20 cellular contexts compared by ENCODE assay signal in genomic region chr18:1253825-1254224, GRCh38.
DNase-seq lines count a peak whose midpoint lies in the region; ATAC-seq, FAIRE-seq and TF ChIP-seq lines count a peak whose summit lies in the region.
"Had no signal": no experiment of that assay in that cellular context is flagged by ENCODE, and none has a peak within 500 bp of the region (broad histone marks: within the 10 kb centered on the region; RNA-seq: fewer than 3 reads in every experiment).

No MANE protein-coding gene starts in this region.

- in situ Hi-C loops in HepG2 (cut with HindIII; ENCODE audit: extremely low pct_ligation_motif_present, low pct_unique_long_range_greater_than_20kb): no loop called here

- H3K9ac ChIP-seq in HepG2 (ENCODE audit: insufficient read depth, low read depth, low read length): no peak overlapping the region
- no peak overlapping the region for H3K9ac ChIP-seq in neural progenitor cell

- TF ChIP-seq POLR2A in right lobe of liver (IDR thresholded peaks at IDR 0.05) (no peak), HepG2 (IDR thresholded peaks at IDR 0.05; ENCODE audit: insufficient read depth in 1 of 2, low read depth in 2 of 2, low read length in 2 of 2) (no peak), body of pancreas (IDR thresholded peaks at IDR 0.05) (no peak)

- H2AFZ ChIP-seq in HepG2 (ENCODE audit: low read length) (no peak overlapping the region), neural progenitor cell (replicated peaks) (no peak overlapping the region)

- TF ChIP-seq EP300 in HepG2 (IDR thresholded peaks at IDR 0.05; ENCODE audit: low read depth in 2 of 2, low read length in 2 of 2) (no peak), HepG2 (CRISPR knock-in tag; IDR thresholded peaks at IDR 0.05; ENCODE audit: borderline replicate concordance) (no peak)

- H3K27ac ChIP-seq in right lobe of liver: no peak overlapping the region
- no peak overlapping the region for H3K27ac ChIP-seq in HepG2 (ENCODE audit: extremely low read length, insufficient read depth, low read length)
- H3K27ac ChIP-seq in body of pancreas: no peak overlapping the region
- H3K27ac ChIP-seq in neural progenitor cell: no peak overlapping the region

- CTCF ChIA-PET in HepG2 (lab: Yijun Ruan, JAX; ENCODE audit: low intra/inter-chr PET ratio, low total read pairs) (no interaction called here), MCF 10A (lab: Yijun Ruan, JAX) (no interaction called here)

- H3K79me2 ChIP-seq in HepG2 (ENCODE audit: insufficient read depth, low read length) (no peaks in the 10 kb centered on the region), neural progenitor cell (ENCODE audit: low read depth) (no peaks in the 10 kb centered on the region)

- H3K4me2 ChIP-seq in HepG2 (ENCODE audit: low read depth, low read length): no peak overlapping the region
- no peak overlapping the region for H3K4me2 ChIP-seq in neural progenitor cell

- H3K4me1 ChIP-seq in right lobe of liver (no peaks in the 10 kb centered on the region), HepG2 (ENCODE audit: insufficient read depth, low read length) (no peaks in the 10 kb centered on the region), body of pancreas (no peaks in the 10 kb centered on the region), neural progenitor cell (peaks cover 10% of the 10 kb centered on the region)

- H3K4me3 ChIP-seq in right lobe of liver (no peak overlapping the region), HepG2 (replicated peaks in 1 of 3; ENCODE audit: insufficient read depth in 1 of 3, low read depth in 2 of 3, low read length in 3 of 3) (no peak overlapping the region), body of pancreas (no peak overlapping the region), neural progenitor cell (no peak overlapping the region)
- H3K4me3 ChIP-seq: GM12878 had no signal

- H4K20me1 ChIP-seq in HepG2 (ENCODE audit: insufficient read depth, low read length) (no peaks in the 10 kb centered on the region), neural progenitor cell (ENCODE audit: low read depth) (no peaks in the 10 kb centered on the region)

- POLR2A ChIA-PET in HepG2 (lab: Yijun Ruan, JAX): no interaction called here
- POLR2A ChIA-PET in MCF 10A (lab: Yijun Ruan, JAX): no interaction called here

- DNase-seq in right lobe of liver (no peak), HepG2 (ENCODE audit: low spot score) (no peak), body of pancreas (peak in 1 of 4 donors; percentile 12), neural progenitor cell (ENCODE audit: low spot score) (no peak), MCF 10A (ENCODE audit: unreplicated experiment) (no peak), posterior cingulate gyrus (no peak)
- no peak for DNase-seq in T-helper 2 cell treated with Interferon-gamma antibody and Interleukin-4, amounts not matched to agents 5 μg/mL and 100 μg/mL, for 36 hours (ENCODE audit: low spot score)
- DNase-seq: BE2C; C1 segment of cervical spinal cord; CD4-positive, CD25-positive, alpha-beta regulatory T cell; CD8-positive, alpha-beta memory T cell; COR-L47; DMS 273 treated with DMSO at 0.1 percent for 48 hours; DMS53; DND-41; EL; GOT3; H7 had no signal

- WGBS in right lobe of liver (ENCODE audit: insufficient coverage, low coverage, low lambda C conversion rate, missing lambda C conversion rate): 47% methylated on average over 3 of the region's 3 CpGs
- WGBS in HepG2 (ENCODE audit: low lambda C conversion rate): 1% methylated on average over 3 of the region's 3 CpGs
- 33 to 45% methylated on average over 3 of the region's 3 CpGs for WGBS in body of pancreas, 2 donors

- no peaks in the 10 kb centered on the region for H3K9me3 Mint-ChIP-seq in neural progenitor cell
- H3K9me3 Mint-ChIP-seq in MCF 10A (ENCODE audit: unreplicated experiment): peaks cover 15% of the 10 kb centered on the region
- peaks cover 15% of the 10 kb centered on the region for H3K9me3 Mint-ChIP-seq in T-helper 2 cell treated with Interferon-gamma antibody and Interleukin-4, amounts not matched to agents 5 μg/mL and 100 μg/mL, for 36 hours

- no peaks in the 10 kb centered on the region for H3K9me3 ChIP-seq in right lobe of liver
- H3K9me3 ChIP-seq in HepG2 (ENCODE audit: low read length): no peaks in the 10 kb centered on the region
- H3K9me3 ChIP-seq in body of pancreas: no peaks in the 10 kb centered on the region
- no peaks in the 10 kb centered on the region for H3K9me3 ChIP-seq in neural progenitor cell (ENCODE audit: low read depth)
- H3K9me3 ChIP-seq: BE2C had no signal

- no peaks in the 10 kb centered on the region for H3K27me3 ChIP-seq in right lobe of liver
- peaks cover 0 to 1% of the 10 kb centered on the region in 2 experiments; a peak in 1 of 5 replicates for H3K27me3 ChIP-seq in HepG2 (ENCODE audit: control insufficient read depth in 1 of 2, insufficient read depth in 2 of 2, low read length in 2 of 2)
- no peaks in the 10 kb centered on the region for H3K27me3 ChIP-seq in body of pancreas
- H3K27me3 ChIP-seq in neural progenitor cell: no peaks in the 10 kb centered on the region
- H3K27me3 ChIP-seq: BE2C had no signal

- H3K4me1 Mint-ChIP-seq in neural progenitor cell (peaks cover 20% of the 10 kb centered on the region), MCF 10A (ENCODE audit: insufficient read depth, unreplicated experiment) (no peaks in the 10 kb centered on the region)
- no peaks in the 10 kb centered on the region for H3K4me1 Mint-ChIP-seq in T-helper 2 cell treated with Interferon-gamma antibody and Interleukin-4, amounts not matched to agents 5 μg/mL and 100 μg/mL, for 36 hours (ENCODE audit: low read depth)
- H3K4me1 Mint-ChIP-seq: CD4-positive, CD25-positive, alpha-beta regulatory T cell; CD8-positive, alpha-beta memory T cell had no signal

- no peak for FAIRE-seq in HepG2 (lab: Jason Lieb, UNC)
- FAIRE-seq: GM12878, HTR-8/SVneo had no signal

- H3K27me3 Mint-ChIP-seq in neural progenitor cell (ENCODE audit: insufficient read depth, low read depth): peaks cover 3% of the 10 kb centered on the region
- no peaks in the 10 kb centered on the region for H3K27me3 Mint-ChIP-seq in MCF 10A (ENCODE audit: insufficient read depth, unreplicated experiment)
- no peaks in the 10 kb centered on the region for H3K27me3 Mint-ChIP-seq in T-helper 2 cell treated with Interferon-gamma antibody and Interleukin-4, amounts not matched to agents 5 μg/mL and 100 μg/mL, for 36 hours (ENCODE audit: low read depth)
- H3K27me3 Mint-ChIP-seq: CD4-positive, CD25-positive, alpha-beta regulatory T cell had no signal

- H3K36me3 Mint-ChIP-seq in neural progenitor cell (no peaks in the 10 kb centered on the region), MCF 10A (ENCODE audit: insufficient read depth, unreplicated experiment) (no peaks in the 10 kb centered on the region)
- H3K36me3 Mint-ChIP-seq in T-helper 2 cell treated with Interferon-gamma antibody and Interleukin-4, amounts not matched to agents 5 μg/mL and 100 μg/mL, for 36 hours (ENCODE audit: low read depth): no peaks in the 10 kb centered on the region
- H3K36me3 Mint-ChIP-seq: CD4-positive, CD25-positive, alpha-beta regulatory T cell; CD8-positive, alpha-beta memory T cell had no signal

- H3K27ac Mint-ChIP-seq in neural progenitor cell (peak overlapping the region; percentile 3), MCF 10A (ENCODE audit: low read depth, unreplicated experiment) (no peak overlapping the region)
- no peak overlapping the region for H3K27ac Mint-ChIP-seq in T-helper 2 cell treated with Interferon-gamma antibody and Interleukin-4, amounts not matched to agents 5 μg/mL and 100 μg/mL, for 36 hours
- H3K27ac Mint-ChIP-seq: CD4-positive, CD25-positive, alpha-beta regulatory T cell had no signal

- H3K36me3 ChIP-seq in right lobe of liver: no peaks in the 10 kb centered on the region
- H3K36me3 ChIP-seq in HepG2 (replicated peaks in 1 of 2; ENCODE audit: control insufficient read depth in 1 of 2, insufficient read depth in 2 of 2, low read length in 2 of 2): no peaks in the 10 kb centered on the region
- H3K36me3 ChIP-seq in body of pancreas (replicated peaks in 1 of 2; ENCODE audit: insufficient read depth in 1 of 2, low read depth in 2 of 2): no peaks in the 10 kb centered on the region
- no peaks in the 10 kb centered on the region for H3K36me3 ChIP-seq in neural progenitor cell
- H3K36me3 ChIP-seq: BE2C had no signal

- ATAC-seq in right lobe of liver: peak in 3 of 4 donors; percentile 49 to 74 (median 70)
- ATAC-seq in HepG2: no peak
- ATAC-seq in body of pancreas: peak; percentile 81
- ATAC-seq: GM12878 had no signal

- BruUV-seq in HepG2 (replicated peaks; lab: Mats Ljungman, UMichigan): no TSS peak
- no TSS peak for BruUV-seq in MCF 10A (replicated peaks; lab: Mats Ljungman, UMichigan)

- no peaks in the 10 kb centered on the region for H3F3A ChIP-seq in neural progenitor cell (ENCODE audit: low read depth)

- intact Hi-C loops in right lobe of liver (cut with DNase I): no loop called here
- intact Hi-C loops in HepG2 (cut with micrococcal nuclease; ENCODE audit: unreplicated experiment): no loop called here
- intact Hi-C loops in body of pancreas (cut with DNase I): no loop called here
- intact Hi-C loops in MCF 10A (cut with micrococcal nuclease): no loop called here
- intact Hi-C loops in posterior cingulate gyrus (cut with DNase I): no loop called here

- no peak for TF ChIP-seq CTCF in right lobe of liver (IDR thresholded peaks at IDR 0.05)
- TF ChIP-seq CTCF in HepG2 (CRISPR knock-in tag; IDR thresholded peaks at IDR 0.05): no peak
- no peak for TF ChIP-seq CTCF in body of pancreas (IDR thresholded peaks at IDR 0.05)
- TF ChIP-seq CTCF in neural progenitor cell (IDR thresholded peaks at IDR 0.05): no peak
- TF ChIP-seq CTCF in MCF 10A (IDR thresholded peaks at IDR 0.05; ENCODE audit: unreplicated experiment): no peak

- no peak for TF ChIP-seq RAD21 in HepG2 (CRISPR knock-in tag; IDR thresholded peaks at IDR 0.05)

- no peak overlapping the region for H3K4me3 Mint-ChIP-seq in neural progenitor cell
- H3K4me3 Mint-ChIP-seq in MCF 10A (ENCODE audit: unreplicated experiment): no peak overlapping the region
- no peak overlapping the region for H3K4me3 Mint-ChIP-seq in T-helper 2 cell treated with Interferon-gamma antibody and Interleukin-4, amounts not matched to agents 5 μg/mL and 100 μg/mL, for 36 hours
- H3K4me3 Mint-ChIP-seq: CD4-positive, CD25-positive, alpha-beta regulatory T cell; CD8-positive, alpha-beta memory T cell had no signal

TF ChIP-seq in HepG2, 621 proteins besides CTCF, POLR2A, EP300 and RAD21 (continues in another document):
- no peak for TF ChIP-seq YEATS2 (CRISPR knock-in tag; IDR thresholded peaks at IDR 0.05; ENCODE audit: borderline replicate concordance)
- TF ChIP-seq HCFC1 (IDR thresholded peaks at IDR 0.05; ENCODE audit: low read depth, low read length): no peak
